Comparison of ENCODE assay signal across 24 cellular contexts in the genomic region with DNA sequence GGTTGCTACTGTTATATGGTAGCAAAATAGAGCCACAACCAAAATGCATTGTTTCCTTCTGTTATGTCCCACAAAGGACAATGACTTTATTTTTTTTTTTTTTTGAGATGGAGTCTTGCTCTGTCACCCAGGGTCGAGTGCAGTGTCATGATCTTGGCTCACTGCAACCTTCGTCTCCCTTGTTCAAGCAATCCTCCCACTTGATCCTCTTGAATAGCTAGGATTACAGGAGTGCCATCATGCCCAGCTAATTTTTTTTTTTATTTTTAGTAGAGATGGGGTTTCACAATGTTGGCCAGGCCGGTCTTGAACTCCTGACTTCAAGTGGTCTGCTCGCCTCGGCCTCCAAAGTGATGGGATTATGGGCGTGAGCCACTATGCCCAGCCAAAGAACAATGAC.
DNase-seq lines count a peak whose midpoint lies in the region; ATAC-seq and TF ChIP-seq lines count a peak whose summit lies in the region.
"Had no signal": no experiment of that assay in that cellular context is flagged by ENCODE, and none has a peak within 500 bp of the region (broad histone marks: within the 10 kb centered on the region; RNA-seq: fewer than 3 reads in every experiment).

No MANE protein-coding gene starts in this region.

- ATAC-seq in Right ventricle myocardium superior (ENCODE audit: poor library complexity) (peak; percentile 78), psoas muscle (peak; percentile 59 to 94 (median 86)), HG03378 (IDR thresholded peaks at IDR 0.05; ENCODE audit: unreplicated experiment) (no peak)
- ATAC-seq: GM12878 had no signal

- TF ChIP-seq CTCF in right atrium auricular region (IDR thresholded peaks at IDR 0.05) (no peak), left ventricle myocardium inferior (IDR thresholded peaks at IDR 0.05; ENCODE audit: borderline replicate concordance) (no peak), psoas muscle (IDR thresholded peaks at IDR 0.05) (no peak)

- H3K4me1 ChIP-seq in right atrium auricular region (no peaks in the 10 kb centered on the region), left ventricle myocardium inferior (peaks cover 12% of the 10 kb centered on the region), psoas muscle (peaks cover 8% of the 10 kb centered on the region)
- H3K4me1 ChIP-seq: BE2C, BLaER1 had no signal

- H3K9me3 ChIP-seq in right atrium auricular region (peaks cover 0 to 22% of the 10 kb centered on the region in 2 donors), left ventricle myocardium inferior (replicated peaks) (peaks cover 23% of the 10 kb centered on the region), psoas muscle (peaks cover 20% of the 10 kb centered on the region)
- H3K9me3 ChIP-seq: BE2C had no signal

- intact Hi-C loops in Right ventricle myocardium superior (cut with DNase I) (no loop called here), left ventricle myocardium inferior (cut with micrococcal nuclease) (no loop called here), psoas muscle (cut with DNase I) (no loop called here)

- WGBS in psoas muscle, 3 donors, result 22 to 61% (median 34%) methylated on average over 6 of the region's 6 CpGs

- H3K4me3 ChIP-seq in right atrium auricular region (no peak overlapping the region), left ventricle myocardium inferior (no peak overlapping the region), psoas muscle (no peak overlapping the region)
- H3K4me3 ChIP-seq: BLaER1, GM12878 had no signal

- no peak overlapping the region for H3K27ac ChIP-seq in right atrium auricular region
- H3K27ac ChIP-seq in left ventricle myocardium inferior (replicated peaks), result no peak overlapping the region
- H3K27ac ChIP-seq in psoas muscle, result peak overlapping the region; percentile 60
- H3K27ac ChIP-seq: BLaER1 had no signal

- DNase-seq in Right ventricle myocardium superior, result peak; percentile 40
- DNase-seq in right atrium auricular region (ENCODE audit: low spot score), result no peak
- DNase-seq in left ventricle myocardium inferior, result peak; percentile 15
- no peak for DNase-seq in psoas muscle
- no peak for DNase-seq in central memory CD4-positive, alpha-beta T cell
- no peak for DNase-seq in Kasumi-1 (lab: John Stamatoyannopoulos, UW)
- DNase-seq: 8988T; ACHN; BE2C; C1 segment of cervical spinal cord; CD4-positive, alpha-beta memory T cell; CD4-positive, CD25-positive, alpha-beta regulatory T cell; CD8-positive, alpha-beta memory T cell; COR-L47; DMS 273 treated with DMSO at 0.1 percent for 48 hours; DMS153; DMS53; DMS79; DND-41; EL; GDM1 had no signal

- H3K36me3 ChIP-seq in right atrium auricular region (no peaks in the 10 kb centered on the region), left ventricle myocardium inferior (no peaks in the 10 kb centered on the region), psoas muscle (ENCODE audit: insufficient read depth in 1 of 2, low read depth in 1 of 2) (no peaks in the 10 kb centered on the region)
- H3K36me3 ChIP-seq: BE2C, BLaER1 had no signal

- H3K27me3 ChIP-seq in right atrium auricular region, result no peaks in the 10 kb centered on the region
- no peaks in the 10 kb centered on the region for H3K27me3 ChIP-seq in left ventricle myocardium inferior (ENCODE audit: low read depth)
- no peaks in the 10 kb centered on the region for H3K27me3 ChIP-seq in psoas muscle (ENCODE audit: insufficient read depth in 3 of 3, low read length in 2 of 3)
- H3K27me3 ChIP-seq: BE2C, BLaER1 had no signal

Comparison
In these comparisons a context has a peak if more than half of its experiments do, and no peak if none do; other contexts are left out.
1. DNase-seq: peak in Right ventricle myocardium superior (single experiment) and left ventricle myocardium inferior (single experiment); none in right atrium auricular region (single experiment), psoas muscle (0 of 2), central memory CD4-positive, alpha-beta T cell (single experiment) and Kasumi-1 (0 of 2).